Comparison of ENCODE assay signal across 8 cellular contexts in genomic region chr17:40909351-40909750, GRCh38. TPM values are rescaled to one million over a fixed set of nuclear protein-coding genes. Genes with fewer than 3 reads are reported as not detected.
A peak's percentile ranks its signal among the peaks of the same experiment; 100 is the strongest.
DNase-seq lines count a peak whose midpoint lies in the region; ATAC-seq, FAIRE-seq and TF ChIP-seq lines count a peak whose summit lies in the region.

No MANE protein-coding gene starts in this region.

- no peaks in the 10 kb centered on the region for H3K36me3 ChIP-seq in CD4-positive, CD25-positive, alpha-beta regulatory T cell (ENCODE audit: control insufficient read depth, insufficient read depth, low read length)
- H3K36me3 ChIP-seq in mucosa of descending colon (ENCODE audit: low read depth), result no peaks in the 10 kb centered on the region

- peaks cover 18% of the 10 kb centered on the region for H3K27me3 ChIP-seq in CD4-positive, CD25-positive, alpha-beta regulatory T cell (ENCODE audit: control insufficient read depth, insufficient read depth, low read length)

- no peaks in the 10 kb centered on the region for H3K9me3 Mint-ChIP-seq in CD4-positive, CD25-positive, alpha-beta regulatory T cell

- H3K9me3 ChIP-seq in CD4-positive, CD25-positive, alpha-beta regulatory T cell (ENCODE audit: control insufficient read depth in 2 of 2, low read length in 2 of 2), result no peaks in the 10 kb centered on the region
- no peaks in the 10 kb centered on the region for H3K9me3 ChIP-seq in mucosa of descending colon

- no peaks in the 10 kb centered on the region for H3K36me3 Mint-ChIP-seq in CD4-positive, CD25-positive, alpha-beta regulatory T cell

- H3K4me1 Mint-ChIP-seq in CD4-positive, CD25-positive, alpha-beta regulatory T cell, result no peaks in the 10 kb centered on the region

- intact Hi-C loops in mucosa of descending colon (cut with DNase I, micrococcal nuclease), result loop anchor here (5.0 to 10.0 kb wide), 3 partner anchors 413 to 753 kb away; no protein-coding TSS in a partner anchor

- H3K4me1 ChIP-seq in CD4-positive, CD25-positive, alpha-beta regulatory T cell (ENCODE audit: control insufficient read depth, insufficient read depth, low read length, poor library complexity, severe bottlenecking), result no peaks in the 10 kb centered on the region
- H3K4me1 ChIP-seq in mucosa of descending colon (ENCODE audit: low read depth), result peaks cover 7% of the 10 kb centered on the region

- peak; percentile 48 to 67 (median 63) for DNase-seq in CD4-positive, CD25-positive, alpha-beta regulatory T cell
- DNase-seq in HTR-8/SVneo (ENCODE audit: insufficient read length, low spot score) (peak; percentile 93), NOMO-1 treated with dmso at 0.1 percent for 144 hours (lab: John Stamatoyannopoulos, UW; ENCODE audit: unreplicated experiment) (peak; percentile 50), epidermal melanocyte (ENCODE audit: insufficient read length, low spot score) (peak; percentile 57), mucosa of descending colon (peak; percentile 68 to 83 (median 78))
- DNase-seq in activated CD8-positive, alpha-beta memory T cell treated with anti-CD3 and anti-CD28 coated beads, Interleukin-2, amount 50 U/mL, for 1 hour (ENCODE audit: extremely low read depth), result peak; percentile 45
- DNase-seq in stimulated activated CD8-positive, alpha-beta memory T cell treated with anti-CD3 and anti-CD28 coated beads, Interleukin-4, amount 100 ng/mL, for 24 hours (ENCODE audit: low read depth), result peak; percentile 40

- no peak overlapping the region for H3K27ac Mint-ChIP-seq in CD4-positive, CD25-positive, alpha-beta regulatory T cell

- peaks cover 49% of the 10 kb centered on the region for H3K27me3 Mint-ChIP-seq in CD4-positive, CD25-positive, alpha-beta regulatory T cell

- peak; percentile 74 for FAIRE-seq in HTR-8/SVneo (lab: Jason Lieb, UNC)

- no peak overlapping the region for H3K27ac ChIP-seq in CD4-positive, CD25-positive, alpha-beta regulatory T cell (ENCODE audit: insufficient read depth, low read length, poor library complexity, severe bottlenecking)

- no peak overlapping the region for H3K4me3 ChIP-seq in CD4-positive, CD25-positive, alpha-beta regulatory T cell (ENCODE audit: low read depth, low read length)
- H3K4me3 ChIP-seq in mucosa of descending colon, result no peak overlapping the region

- H3K4me3 Mint-ChIP-seq in CD4-positive, CD25-positive, alpha-beta regulatory T cell, result no peak overlapping the region

- peak; percentile 69 to 76 for ATAC-seq in CD4-positive, CD25-positive, alpha-beta regulatory T cell (ENCODE audit: low read depth in 2 of 2)
- ATAC-seq in mucosa of descending colon (peak; percentile 92), GM18909 (IDR thresholded peaks at IDR 0.05; ENCODE audit: poor library complexity, unreplicated experiment) (no peak)

- TF ChIP-seq CTCF in mucosa of descending colon (IDR thresholded peaks at IDR 0.05), result peak; percentile 41

RNA-seq across cellular contexts. Expression of gene KRT20, which starts 24.3 kb away (rescaled TPM):
- total RNA-seq in CD4-positive, CD25-positive, alpha-beta regulatory T cell, result not detected
- not detected for polyA plus RNA-seq in CD4-positive, CD25-positive, alpha-beta regulatory T cell
- total RNA-seq in mucosa of descending colon, result 1,000 to 10,000 TPM in 2 of 3 donors, 100 to 1,000 TPM in 1; 553 to 1,810 (median 1,312) TPM

RNA-seq across cellular contexts. Expression of gene KRT23, which starts 28.1 kb away (rescaled TPM):
- total RNA-seq in CD4-positive, CD25-positive, alpha-beta regulatory T cell, result not detected
- not detected for polyA plus RNA-seq in CD4-positive, CD25-positive, alpha-beta regulatory T cell
- total RNA-seq in mucosa of descending colon, result under 1 TPM in 1 of 3 donors, not detected in 2; 0.53 TPM

RNA-seq across cellular contexts. Expression of gene KRT12, which starts 42.3 kb away (rescaled TPM):
- total RNA-seq in CD4-positive, CD25-positive, alpha-beta regulatory T cell, result not detected
- polyA plus RNA-seq in CD4-positive, CD25-positive, alpha-beta regulatory T cell, result not detected
- total RNA-seq in mucosa of descending colon, result 1 to 10 TPM in 2 of 3 donors, under 1 TPM in 1; 0.80 to 6.0 (median 2.5) TPM

RNA-seq across cellular contexts. Expression of gene KRT39, which starts 57.4 kb away (rescaled TPM):
- total RNA-seq in CD4-positive, CD25-positive, alpha-beta regulatory T cell, result not detected
- not detected for polyA plus RNA-seq in CD4-positive, CD25-positive, alpha-beta regulatory T cell
- total RNA-seq in mucosa of descending colon, result under 1 TPM in 1 of 3 donors, not detected in 2; 0.52 TPM

Comparison
In these comparisons a context has a peak if more than half of its experiments do, and no peak if none do; other contexts are left out.
1. DNase-seq: peak in every context shown above with its lines; median percentile 93 in HTR-8/SVneo; 78 in mucosa of descending colon; 63 in CD4-positive, CD25-positive, alpha-beta regulatory T cell; 57 in epidermal melanocyte; 50 in NOMO-1 treated with dmso at 0.1 percent for 144 hours; 45 in activated CD8-positive, alpha-beta memory T cell treated with anti-CD3 and anti-CD28 coated beads, Interleukin-2, amount 50 U/mL, for 1 hour; 40 in stimulated activated CD8-positive, alpha-beta memory T cell treated with anti-CD3 and anti-CD28 coated beads, Interleukin-4, amount 100 ng/mL, for 24 hours.
2. RNA of gene KRT20, which starts 24.3 kb away (total RNA-seq): 553 to 1,810 TPM in mucosa of descending colon; not detected in CD4-positive, CD25-positive, alpha-beta regulatory T cell (single experiment); every median in the first group is over 100 times any median in the second.